In the genomic region with DNA sequence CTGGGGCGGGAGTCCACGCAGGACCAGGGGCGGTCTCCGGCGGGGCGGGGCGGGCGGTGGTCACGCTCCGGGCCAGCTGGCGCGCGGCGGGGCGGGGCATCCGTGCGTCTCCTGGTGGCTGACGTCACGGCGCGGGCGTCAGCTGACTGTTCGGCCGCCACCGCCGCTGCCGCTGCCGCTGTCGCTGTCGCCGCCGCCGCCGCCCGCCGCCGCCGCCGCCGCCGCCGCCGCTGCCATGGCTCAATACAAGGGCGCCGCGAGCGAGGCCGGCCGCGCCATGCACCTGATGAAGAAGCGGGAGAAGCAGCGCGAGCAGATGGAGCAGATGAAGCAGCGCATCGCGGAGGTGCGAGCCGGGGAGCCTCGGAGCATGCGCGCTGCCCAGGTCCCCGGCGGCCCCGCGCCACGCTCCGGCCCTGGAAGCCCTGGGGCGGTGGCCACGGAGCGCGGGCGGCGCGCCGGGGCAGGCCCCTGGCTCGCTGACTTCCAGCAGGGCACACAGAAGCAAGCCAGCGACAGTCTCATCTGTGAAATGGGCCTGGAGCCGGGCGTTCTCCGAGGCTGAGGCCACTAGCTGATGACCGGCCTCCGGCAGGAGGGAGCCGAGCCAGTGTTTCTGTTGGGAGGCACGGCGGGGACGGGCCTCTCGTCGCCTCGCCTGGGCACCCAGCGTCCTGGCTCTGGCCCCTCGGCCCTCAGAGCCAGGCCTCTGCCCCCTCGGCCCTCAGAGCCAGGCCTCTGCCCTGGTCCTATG, we compare ENCODE assay signal across 8 cellular contexts. TPM values are rescaled to one million over a fixed set of nuclear protein-coding genes. Genes with fewer than 3 reads are reported as not detected.
DNase-seq lines count a peak whose midpoint lies in the region; ATAC-seq and TF ChIP-seq lines count a peak whose summit lies in the region.

A gene with protein sequence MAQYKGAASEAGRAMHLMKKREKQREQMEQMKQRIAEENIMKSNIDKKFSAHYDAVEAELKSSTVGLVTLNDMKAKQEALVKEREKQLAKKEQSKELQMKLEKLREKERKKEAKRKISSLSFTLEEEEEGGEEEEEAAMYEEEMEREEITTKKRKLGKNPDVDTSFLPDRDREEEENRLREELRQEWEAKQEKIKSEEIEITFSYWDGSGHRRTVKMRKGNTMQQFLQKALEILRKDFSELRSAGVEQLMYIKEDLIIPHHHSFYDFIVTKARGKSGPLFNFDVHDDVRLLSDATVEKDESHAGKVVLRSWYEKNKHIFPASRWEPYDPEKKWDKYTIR (plus strand): TSS at position 141 of the 754 bp plus-strand sequence. CDS start 95 bp downstream, at position 236.

- TF ChIP-seq RAD21 in Ishikawa (IDR thresholded peaks at IDR 0.05; ENCODE audit: low read depth) = no peak

- H3K27me3 ChIP-seq in prostate gland (replicated peaks; ENCODE audit: insufficient read depth) (no peaks in the 10 kb centered on the region), aorta (ENCODE audit: control insufficient read depth in 1 of 2, insufficient read depth in 2 of 2, low read length in 1 of 2) (no peaks in the 10 kb centered on the region)

- peak in 1 of 4 experiments; percentile 26 for TF ChIP-seq CTCF in prostate gland (IDR thresholded peaks at IDR 0.05)

- 3% methylated on average over 7 of the region's 92 CpGs for WGBS in prostate gland
- WGBS in aorta, 2 donors = 0 to 33% methylated on average over 45 to 92 of the region's 92 CpGs

- peak within 1 kb of the TSS; percentile 88 to 89 for H3K27ac ChIP-seq in prostate gland
- peak within 1 kb of the TSS in 1 of 2 donors; percentile 84 for H3K27ac ChIP-seq in aorta (ENCODE audit: low read depth in 1 of 2, low read length in 2 of 2)

- peak; percentile 20 for TF ChIP-seq POLR2A in prostate gland (IDR thresholded peaks at IDR 0.05)

- TF ChIP-seq EP300 in Ishikawa (IDR thresholded peaks at IDR 0.05; ENCODE audit: borderline replicate concordance) = no peak

- H3K4me1 ChIP-seq in prostate gland (replicated peaks) (no peaks in the 10 kb centered on the region), aorta (ENCODE audit: control insufficient read depth in 1 of 2, insufficient read depth in 2 of 2, low read length in 2 of 2) (no peaks in the 10 kb centered on the region)

- peak within 1 kb of the TSS; percentile 38 to 48 for H3K4me3 ChIP-seq in prostate gland
- H3K4me3 ChIP-seq in aorta (ENCODE audit: low read length in 2 of 2) = peak within 1 kb of the TSS; percentile 23 to 59

- DNase-seq in DMS153 treated with DMSO at 0.1 percent for 48 hours (lab: John Stamatoyannopoulos, UW; ENCODE audit: unreplicated experiment) (peak; percentile 70), T follicular helper cell (ENCODE audit: low read depth) (peak; percentile 54), amniotic stem cell (lab: John Stamatoyannopoulos, UW) (peak; percentile 43), left cardiac atrium (peak; percentile 88), prostate gland (ENCODE audit: low spot score) (peak; percentile 67), aorta (peak; percentile 86 to 92)

- H3K36me3 ChIP-seq in prostate gland (no peaks in the 10 kb centered on the region), aorta (ENCODE audit: control insufficient read depth in 1 of 2, insufficient read depth in 2 of 2, low read length in 1 of 2) (peaks cover 0 to 5% of the 10 kb centered on the region in 2 donors)

- no peaks in the 10 kb centered on the region for H3K9me3 ChIP-seq in prostate gland
- H3K9me3 ChIP-seq in aorta (ENCODE audit: control insufficient read depth, low read length) = no peaks in the 10 kb centered on the region

- intact Hi-C loops in left cardiac atrium (cut with DNase I) (no loop called here), prostate gland (cut with DNase I) (no loop called here), aorta (cut with DNase I) (loop anchor here in 1 of 2 donors (1.0 kb wide), 1 partner anchor 34 kb away; no protein-coding TSS in a partner anchor)

- ATAC-seq in GM21526 (IDR thresholded peaks at IDR 0.05; ENCODE audit: low FRiP score, unreplicated experiment) = peak; percentile 46
- ATAC-seq in left cardiac atrium = peak; percentile 89 to 94
- peak; percentile 83 for ATAC-seq in aorta (ENCODE audit: low FRiP score)

TF ChIP-seq in Ishikawa, 13 proteins besides CTCF, POLR2A, EP300 and RAD21:
- TF ChIP-seq TCF12 (IDR thresholded peaks at IDR 0.05; ENCODE audit: low read depth) = no peak
- no peak for TF ChIP-seq CREB1 (IDR thresholded peaks at IDR 0.05; ENCODE audit: low read depth)
- TF ChIP-seq YY1 (IDR thresholded peaks at IDR 0.05; ENCODE audit: low read depth) = no peak
- TF ChIP-seq EGR1 (IDR thresholded peaks at IDR 0.05) = no peak
- TF ChIP-seq, protein P1, sequence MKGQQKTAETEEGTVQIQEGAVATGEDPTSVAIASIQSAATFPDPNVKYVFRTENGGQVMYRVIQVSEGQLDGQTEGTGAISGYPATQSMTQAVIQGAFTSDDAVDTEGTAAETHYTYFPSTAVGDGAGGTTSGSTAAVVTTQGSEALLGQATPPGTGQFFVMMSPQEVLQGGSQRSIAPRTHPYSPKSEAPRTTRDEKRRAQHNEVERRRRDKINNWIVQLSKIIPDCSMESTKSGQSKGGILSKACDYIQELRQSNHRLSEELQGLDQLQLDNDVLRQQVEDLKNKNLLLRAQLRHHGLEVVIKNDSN (IDR thresholded peaks at IDR 0.05) = peak; percentile 78
- TF ChIP-seq, protein P2, sequence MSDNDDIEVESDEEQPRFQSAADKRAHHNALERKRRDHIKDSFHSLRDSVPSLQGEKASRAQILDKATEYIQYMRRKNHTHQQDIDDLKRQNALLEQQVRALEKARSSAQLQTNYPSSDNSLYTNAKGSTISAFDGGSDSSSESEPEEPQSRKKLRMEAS (IDR thresholded peaks at IDR 0.05) = peak; percentile 42
- no peak for TF ChIP-seq NFIC (IDR thresholded peaks at IDR 0.05)
- TF ChIP-seq TAF1 (IDR thresholded peaks at IDR 0.05; ENCODE audit: low read depth) = no peak
- TF ChIP-seq, protein P3, sequence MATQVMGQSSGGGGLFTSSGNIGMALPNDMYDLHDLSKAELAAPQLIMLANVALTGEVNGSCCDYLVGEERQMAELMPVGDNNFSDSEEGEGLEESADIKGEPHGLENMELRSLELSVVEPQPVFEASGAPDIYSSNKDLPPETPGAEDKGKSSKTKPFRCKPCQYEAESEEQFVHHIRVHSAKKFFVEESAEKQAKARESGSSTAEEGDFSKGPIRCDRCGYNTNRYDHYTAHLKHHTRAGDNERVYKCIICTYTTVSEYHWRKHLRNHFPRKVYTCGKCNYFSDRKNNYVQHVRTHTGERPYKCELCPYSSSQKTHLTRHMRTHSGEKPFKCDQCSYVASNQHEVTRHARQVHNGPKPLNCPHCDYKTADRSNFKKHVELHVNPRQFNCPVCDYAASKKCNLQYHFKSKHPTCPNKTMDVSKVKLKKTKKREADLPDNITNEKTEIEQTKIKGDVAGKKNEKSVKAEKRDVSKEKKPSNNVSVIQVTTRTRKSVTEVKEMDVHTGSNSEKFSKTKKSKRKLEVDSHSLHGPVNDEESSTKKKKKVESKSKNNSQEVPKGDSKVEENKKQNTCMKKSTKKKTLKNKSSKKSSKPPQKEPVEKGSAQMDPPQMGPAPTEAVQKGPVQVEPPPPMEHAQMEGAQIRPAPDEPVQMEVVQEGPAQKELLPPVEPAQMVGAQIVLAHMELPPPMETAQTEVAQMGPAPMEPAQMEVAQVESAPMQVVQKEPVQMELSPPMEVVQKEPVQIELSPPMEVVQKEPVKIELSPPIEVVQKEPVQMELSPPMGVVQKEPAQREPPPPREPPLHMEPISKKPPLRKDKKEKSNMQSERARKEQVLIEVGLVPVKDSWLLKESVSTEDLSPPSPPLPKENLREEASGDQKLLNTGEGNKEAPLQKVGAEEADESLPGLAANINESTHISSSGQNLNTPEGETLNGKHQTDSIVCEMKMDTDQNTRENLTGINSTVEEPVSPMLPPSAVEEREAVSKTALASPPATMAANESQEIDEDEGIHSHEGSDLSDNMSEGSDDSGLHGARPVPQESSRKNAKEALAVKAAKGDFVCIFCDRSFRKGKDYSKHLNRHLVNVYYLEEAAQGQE (IDR thresholded peaks at IDR 0.05; ENCODE audit: low read depth) = no peak
- TF ChIP-seq FOXM1 (IDR thresholded peaks at IDR 0.05; ENCODE audit: borderline replicate concordance, low read depth) = no peak
- no peak for TF ChIP-seq CEBPB (IDR thresholded peaks at IDR 0.05)
- no peak for TF ChIP-seq TEAD4 (IDR thresholded peaks at IDR 0.05)
- TF ChIP-seq ZBTB7A (IDR thresholded peaks at IDR 0.05; ENCODE audit: low read depth) = no peak
TF ChIP-seq in Ishikawa: peak in this region for 2.

RNA-seq across cellular contexts. Expression of the gene that starts here (rescaled TPM):
- total RNA-seq in left cardiac atrium (10 to 100 TPM; 48.7 to 58.9 TPM), prostate gland (10 to 100 TPM; 32.9 to 35.8 TPM), aorta (10 to 100 TPM; 57.1 to 62.9 TPM)
- polyA plus RNA-seq in aorta = 100 to 1,000 TPM; 138 to 246 TPM
